8 cellular contexts compared by ENCODE assay signal in the genomic region with DNA sequence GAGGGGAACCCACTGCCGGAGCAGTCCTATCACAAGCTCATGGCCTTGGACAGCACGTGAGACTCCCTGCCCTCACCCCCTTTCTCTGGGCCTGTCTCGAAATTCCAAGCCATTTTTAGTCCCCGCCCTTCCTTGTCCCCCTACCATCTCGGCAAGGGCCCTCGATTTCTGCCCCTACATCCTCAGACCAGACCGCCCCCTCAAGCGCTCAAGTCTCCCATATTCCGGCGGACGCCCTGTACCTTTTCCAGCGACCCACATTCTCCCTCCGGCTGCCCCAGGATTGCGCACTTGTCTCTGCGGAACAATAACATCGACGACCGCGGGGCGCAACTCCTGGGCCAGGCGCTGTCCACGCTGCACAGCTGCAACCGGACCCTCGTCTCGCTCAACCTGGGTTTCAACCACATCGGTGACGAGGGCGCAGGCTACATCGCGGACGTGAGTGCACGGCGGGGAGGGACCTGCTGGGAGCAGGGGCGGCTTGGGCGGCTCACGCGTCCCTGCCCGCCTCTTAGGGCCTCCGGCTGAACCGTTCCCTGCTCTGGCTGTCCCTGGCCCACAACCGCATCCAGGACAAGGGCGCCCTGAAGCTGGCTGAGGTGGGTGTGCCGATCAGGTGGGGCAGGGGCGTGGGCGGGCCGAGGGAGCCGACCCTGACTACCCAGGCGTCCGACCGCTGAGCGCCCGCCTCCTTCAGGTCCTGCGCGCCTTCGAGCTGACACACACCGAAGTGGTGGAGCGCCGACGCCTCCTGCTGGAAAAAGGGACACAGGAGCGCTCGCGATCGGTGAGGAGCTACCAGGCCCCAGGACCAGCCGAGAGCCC. TPM values are rescaled to one million over a fixed set of nuclear protein-coding genes. Genes with fewer than 3 reads are reported as not detected.
DNase-seq lines count a peak whose midpoint lies in the region; ATAC-seq and TF ChIP-seq lines count a peak whose summit lies in the region.

No MANE protein-coding gene starts in this region.

- H3K27me3 ChIP-seq in right atrium auricular region = peaks cover 20 to 22% of the 10 kb centered on the region in 2 donors

- DNase-seq in EH (ENCODE audit: low read depth) (peak; percentile 78), M059J (ENCODE audit: low read depth) (peak; percentile 79), SKM-1 treated with dmso at 0.1 percent for 144 hours (lab: John Stamatoyannopoulos, UW; ENCODE audit: unreplicated experiment) (peak; percentile 65), right atrium auricular region (ENCODE audit: low spot score) (peak; percentile 73), skeletal muscle cell (ENCODE audit: low read depth) (peak; percentile 29)
- peak; percentile 80 for DNase-seq in activated naive CD8-positive, alpha-beta T cell treated with anti-CD3 and anti-CD28 coated beads, Interleukin-2, amount 10 ng/mL, durations not matched to agents 7 days and 5 days

- H3K27ac ChIP-seq in right atrium auricular region = no peak overlapping the region

- no peaks in the 10 kb centered on the region for H3K9me3 Mint-ChIP-seq in activated naive CD8-positive, alpha-beta T cell treated with anti-CD3 and anti-CD28 coated beads, Interleukin-2, amount 10 ng/mL, durations not matched to agents 7 days and 5 days

- H3K36me3 ChIP-seq in right atrium auricular region = no peaks in the 10 kb centered on the region

- peaks cover 78% of the 10 kb centered on the region for H3K27me3 Mint-ChIP-seq in activated naive CD8-positive, alpha-beta T cell treated with anti-CD3 and anti-CD28 coated beads, Interleukin-2, amount 10 ng/mL, durations not matched to agents 7 days and 5 days

- H3K36me3 Mint-ChIP-seq in activated naive CD8-positive, alpha-beta T cell treated with anti-CD3 and anti-CD28 coated beads, Interleukin-2, amount 10 ng/mL, durations not matched to agents 7 days and 5 days = no peaks in the 10 kb centered on the region

- H3K9me3 ChIP-seq in right atrium auricular region = no peaks in the 10 kb centered on the region

- peaks cover 25% of the 10 kb centered on the region for H3K4me1 Mint-ChIP-seq in activated naive CD8-positive, alpha-beta T cell treated with anti-CD3 and anti-CD28 coated beads, Interleukin-2, amount 10 ng/mL, durations not matched to agents 7 days and 5 days

- peak overlapping the region; percentile 46 for H3K4me3 Mint-ChIP-seq in activated naive CD8-positive, alpha-beta T cell treated with anti-CD3 and anti-CD28 coated beads, Interleukin-2, amount 10 ng/mL, durations not matched to agents 7 days and 5 days

- peaks cover 0 to 33% of the 10 kb centered on the region in 2 donors for H3K4me1 ChIP-seq in right atrium auricular region

- peak overlapping the region in 1 of 2 donors; percentile 40 for H3K4me3 ChIP-seq in right atrium auricular region
- peak overlapping the region; percentile 40 for H3K4me3 ChIP-seq in skeletal muscle cell (ENCODE audit: low read depth, low read length)

- TF ChIP-seq CTCF in right atrium auricular region (IDR thresholded peaks at IDR 0.05) = peak; percentile 51 to 77

- H3K27ac Mint-ChIP-seq in activated naive CD8-positive, alpha-beta T cell treated with anti-CD3 and anti-CD28 coated beads, Interleukin-2, amount 10 ng/mL, durations not matched to agents 7 days and 5 days = no peak overlapping the region

- ATAC-seq in activated naive CD8-positive, alpha-beta T cell treated with anti-CD3 and anti-CD28 coated beads, Interleukin-2, amount 10 ng/mL, durations not matched to agents 7 days and 5 days (ENCODE audit: low read depth) = peak; percentile 68
- ATAC-seq in HG02970 (IDR thresholded peaks at IDR 0.05; ENCODE audit: low FRiP score, unreplicated experiment) (no peak), GM21737 (IDR thresholded peaks at IDR 0.05; ENCODE audit: unreplicated experiment) (no peak)

- POLR2A ChIA-PET in activated naive CD8-positive, alpha-beta T cell treated with anti-CD3 and anti-CD28 coated beads, Interleukin-2, amount 10 ng/mL, durations not matched to agents 7 days and 5 days (lab: Charles Lee) = interaction anchor here (0.6 kb wide), 1 partner anchor 284 kb away, joined by 5 read pairs; no protein-coding TSS in a partner anchor

RNA-seq across cellular contexts. Expression of a gene that starts 7.0 kb away (rescaled TPM):
- total RNA-seq in M059J (2014; rRNA removed; shearing (Covaris generic)) = not detected in 2 replicates
- total RNA-seq in activated naive CD8-positive, alpha-beta T cell treated with anti-CD3 and anti-CD28 coated beads, Interleukin-2, amount 10 ng/mL, durations not matched to agents 7 days and 5 days = not detected
- total RNA-seq in right atrium auricular region = not detected

RNA-seq across cellular contexts. Expression of a gene that starts 33.9 kb away (rescaled TPM):
- 0.32 and 0.34 TPM in 2 replicates for total RNA-seq in M059J (2014; rRNA removed; shearing (Covaris generic))
- under 1 TPM; 0.28 TPM for total RNA-seq in activated naive CD8-positive, alpha-beta T cell treated with anti-CD3 and anti-CD28 coated beads, Interleukin-2, amount 10 ng/mL, durations not matched to agents 7 days and 5 days
- total RNA-seq in right atrium auricular region = 10 to 100 TPM in 1 of 2 donors, 1 to 10 TPM in 1; 7.9 to 12.5 TPM

Comparison
In these comparisons a context has a peak if more than half of its experiments do, and no peak if none do; other contexts are left out.
1. DNase-seq: peak in every context shown above with its lines; median percentile 80 in activated naive CD8-positive, alpha-beta T cell treated with anti-CD3 and anti-CD28 coated beads, Interleukin-2, amount 10 ng/mL, durations not matched to agents 7 days and 5 days; 79 in M059J; 78 in EH; 73 in right atrium auricular region; 65 in SKM-1 treated with dmso at 0.1 percent for 144 hours; 29 in skeletal muscle cell.